8 cellular contexts compared by ENCODE assay signal in genomic region chr14:99595034-99595433, GRCh38. TPM values are rescaled to one million over a fixed set of nuclear protein-coding genes. Genes with fewer than 3 reads are reported as not detected.
A peak's percentile ranks its signal among the peaks of the same experiment; 100 is the strongest.
DNase-seq lines count a peak whose midpoint lies in the region; ATAC-seq and TF ChIP-seq lines count a peak whose summit lies in the region.

No MANE protein-coding gene starts in this region.

- POLR2A ChIA-PET in activated CD8-positive, alpha-beta T cell treated with anti-CD3 and anti-CD28 coated beads, Interleukin-2, amount 10 ng/mL, durations not matched to agents 7 days and 5 days (lab: Charles Lee), result interaction anchor here (0.8 to 1.1 kb wide), 2 partner anchors 10 to 11 kb away, joined by 3 read pairs; no protein-coding TSS in a partner anchor

- peak; percentile 63 for DNase-seq in activated CD8-positive, alpha-beta T cell treated with anti-CD3 and anti-CD28 coated beads, Interleukin-2, amount 10 ng/mL, durations not matched to agents 7 days and 5 days
- DNase-seq in stimulated activated CD4-positive, alpha-beta T cell treated with anti-CD3 and anti-CD28 coated beads, TNF-alpha, amount 100 ng/mL, for 48 hours (ENCODE audit: low read depth in 3 of 3), result peak in 2 of 3 donors; percentile 15 to 19
- DNase-seq in ecto neural progenitor cell (ENCODE audit: low spot score), result no peak
- no peak for DNase-seq in foreskin melanocyte
- DNase-seq in right atrium auricular region (ENCODE audit: low spot score), result no peak
- no peak for DNase-seq in NCI-H69 (lab: John Stamatoyannopoulos, UW)

- peaks cover 0 to 95% of the 10 kb centered on the region in 2 donors for H3K4me1 ChIP-seq in right atrium auricular region

- H3K4me3 ChIP-seq in right atrium auricular region, result no peak overlapping the region

- no peaks in the 10 kb centered on the region for H3K36me3 Mint-ChIP-seq in activated CD8-positive, alpha-beta T cell treated with anti-CD3 and anti-CD28 coated beads, Interleukin-2, amount 10 ng/mL, durations not matched to agents 7 days and 5 days (ENCODE audit: low read depth)

- CTCF ChIA-PET in activated CD8-positive, alpha-beta T cell treated with anti-CD3 and anti-CD28 coated beads, Interleukin-2, amount 10 ng/mL, durations not matched to agents 7 days and 5 days (lab: Charles Lee), result interaction anchor here (0.8 to 1.2 kb wide), 3 partner anchors 10 to 352 kb away, joined by 3 to 7 read pairs (median 3); no protein-coding TSS in a partner anchor

- no peaks in the 10 kb centered on the region for H3K9me3 ChIP-seq in right atrium auricular region

- H3K9me3 Mint-ChIP-seq in activated CD8-positive, alpha-beta T cell treated with anti-CD3 and anti-CD28 coated beads, Interleukin-2, amount 10 ng/mL, durations not matched to agents 7 days and 5 days (ENCODE audit: insufficient read depth), result no peaks in the 10 kb centered on the region

- H3K27me3 Mint-ChIP-seq in activated CD8-positive, alpha-beta T cell treated with anti-CD3 and anti-CD28 coated beads, Interleukin-2, amount 10 ng/mL, durations not matched to agents 7 days and 5 days (ENCODE audit: low read depth), result no peaks in the 10 kb centered on the region

- peak overlapping the region; percentile 50 for H3K4me3 Mint-ChIP-seq in activated CD8-positive, alpha-beta T cell treated with anti-CD3 and anti-CD28 coated beads, Interleukin-2, amount 10 ng/mL, durations not matched to agents 7 days and 5 days

- no peak for TF ChIP-seq CTCF in right atrium auricular region (IDR thresholded peaks at IDR 0.05)

- H3K27me3 ChIP-seq in right atrium auricular region, result no peaks in the 10 kb centered on the region

- H3K27ac Mint-ChIP-seq in activated CD8-positive, alpha-beta T cell treated with anti-CD3 and anti-CD28 coated beads, Interleukin-2, amount 10 ng/mL, durations not matched to agents 7 days and 5 days, result peak overlapping the region; percentile 77

- no peak overlapping the region for H3K27ac ChIP-seq in right atrium auricular region

- H3K36me3 ChIP-seq in right atrium auricular region, result no peaks in the 10 kb centered on the region

- ATAC-seq in GM19351 (IDR thresholded peaks at IDR 0.05; ENCODE audit: unreplicated experiment) (peak; percentile 95), HG03095 (IDR thresholded peaks at IDR 0.05; ENCODE audit: unreplicated experiment) (peak; percentile 95)
- ATAC-seq in activated CD8-positive, alpha-beta T cell treated with anti-CD3 and anti-CD28 coated beads, Interleukin-2, amount 10 ng/mL, durations not matched to agents 7 days and 5 days, result peak; percentile 76

- peaks cover 13% of the 10 kb centered on the region for H3K4me1 Mint-ChIP-seq in activated CD8-positive, alpha-beta T cell treated with anti-CD3 and anti-CD28 coated beads, Interleukin-2, amount 10 ng/mL, durations not matched to agents 7 days and 5 days (ENCODE audit: low read depth)

RNA-seq across cellular contexts. Expression of gene CCDC85C, which starts 9.0 kb away (rescaled TPM):
- 1 to 10 TPM; 7.5 to 8.9 TPM for total RNA-seq in activated CD8-positive, alpha-beta T cell treated with anti-CD3 and anti-CD28 coated beads, Interleukin-2, amount 10 ng/mL, durations not matched to agents 7 days and 5 days
- total RNA-seq in right atrium auricular region, result 10 to 100 TPM; 17.1 to 17.7 TPM

RNA-seq across cellular contexts. Expression of gene HHIPL1, which starts 49.9 kb away (rescaled TPM):
- not detected for total RNA-seq in activated CD8-positive, alpha-beta T cell treated with anti-CD3 and anti-CD28 coated beads, Interleukin-2, amount 10 ng/mL, durations not matched to agents 7 days and 5 days
- total RNA-seq in right atrium auricular region, result 1 to 10 TPM; 1.8 to 2.4 TPM

Comparison
In these comparisons a context has a peak if more than half of its experiments do, and no peak if none do; other contexts are left out.
1. DNase-seq: peak in activated CD8-positive, alpha-beta T cell treated with anti-CD3 and anti-CD28 coated beads, Interleukin-2, amount 10 ng/mL, durations not matched to agents 7 days and 5 days (single experiment) and stimulated activated CD4-positive, alpha-beta T cell treated with anti-CD3 and anti-CD28 coated beads, TNF-alpha, amount 100 ng/mL, for 48 hours (2 of 3); none in ecto neural progenitor cell (single experiment), foreskin melanocyte (single experiment), right atrium auricular region (single experiment) and NCI-H69 (single experiment).
2. Peak in every context shown above with its lines, with median percentiles within 50 percentile points of each other: ATAC-seq.